1 cellular context compared by ENCODE assay signal in genomic region chr14:64947710-64948611, GRCh38.
TF ChIP-seq lines count a peak whose summit lies in the region.

No MANE protein-coding gene starts in this region.

TF ChIP-seq in HepG2, 621 proteins besides CTCF, POLR2A, EP300 and RAD21 (continues in another document):
- peak; percentile 34; the same call in 1 of the 2 replicates for TF ChIP-seq RFX5 (IDR thresholded peaks at IDR 0.05; ENCODE audit: low read depth, low read length)
- no peak for TF ChIP-seq BRD4 (CRISPR knock-in tag; IDR thresholded peaks at IDR 0.05)
- TF ChIP-seq HDAC6 (IDR thresholded peaks at IDR 0.05; ENCODE audit: low read depth, low read length) = no peak
- no peak for TF ChIP-seq SRSF4 (IDR thresholded peaks at IDR 0.05; ENCODE audit: low read depth, low read length, poor library complexity, severe bottlenecking)
- TF ChIP-seq NR0B2 (CRISPR knock-in tag; IDR thresholded peaks at IDR 0.05) = no peak
- peak; percentile 60 for TF ChIP-seq RFX1 (IDR thresholded peaks at IDR 0.05)
- peak; percentile 50; the same call in 1 of the 3 replicates for TF ChIP-seq MXI1 (IDR thresholded peaks at IDR 0.05; ENCODE audit: borderline replicate concordance, low read depth, low read length)
- TF ChIP-seq ZIK1 (CRISPR knock-in tag; IDR thresholded peaks at IDR 0.05; ENCODE audit: borderline replicate concordance, low read depth) = no peak
- TF ChIP-seq ZNF367 (CRISPR knock-in tag; IDR thresholded peaks at IDR 0.05; ENCODE audit: borderline replicate concordance) = no peak
- TF ChIP-seq ZNF207 (IDR thresholded peaks at IDR 0.05; ENCODE audit: borderline replicate concordance) = no peak
- TF ChIP-seq CCAR2 (optimal IDR thresholded peaks at IDR 0.05; ENCODE audit: low read depth, low read length) = no peak
- TF ChIP-seq ZNF292 (CRISPR knock-in tag; IDR thresholded peaks at IDR 0.05; ENCODE audit: borderline replicate concordance, low read depth) = peak; percentile 69; the same call in 1 of the 2 replicates
- TF ChIP-seq ZNF33B (CRISPR knock-in tag; IDR thresholded peaks at IDR 0.05) = no peak
- TF ChIP-seq ZGPAT (CRISPR knock-in tag; IDR thresholded peaks at IDR 0.05) = no peak
- TF ChIP-seq STAT6 (CRISPR knock-in tag; IDR thresholded peaks at IDR 0.05; ENCODE audit: borderline replicate concordance) = no peak
- 0 out of 2 replicates have a peak, but pooled peaks have one; percentile 20 for TF ChIP-seq ZNF205 (CRISPR knock-in tag; IDR thresholded peaks at IDR 0.05)
- TF ChIP-seq MIER3 (CRISPR knock-in tag; IDR thresholded peaks at IDR 0.05; ENCODE audit: borderline replicate concordance) = no peak
- no peak for TF ChIP-seq ZBTB10 (CRISPR knock-in tag; IDR thresholded peaks at IDR 0.05; ENCODE audit: borderline replicate concordance)
- TF ChIP-seq ZNF362 (CRISPR knock-in tag; IDR thresholded peaks at IDR 0.05; ENCODE audit: borderline replicate concordance) = no peak
- no peak for TF ChIP-seq ZNF281 (CRISPR knock-in tag; IDR thresholded peaks at IDR 0.05; ENCODE audit: borderline replicate concordance)
- TF ChIP-seq FOXK1 (CRISPR knock-in tag; IDR thresholded peaks at IDR 0.05; ENCODE audit: borderline replicate concordance, low read depth) = no peak
- peak; percentile 25; the same call in 1 of the 2 replicates for TF ChIP-seq ZNF264 (CRISPR knock-in tag; IDR thresholded peaks at IDR 0.05)
- no peak for TF ChIP-seq ONECUT2 (CRISPR knock-in tag; IDR thresholded peaks at IDR 0.05)
- peak; percentile 47 for TF ChIP-seq ZNF263 (CRISPR knock-in tag; IDR thresholded peaks at IDR 0.05)
- no peak for TF ChIP-seq DBP (CRISPR knock-in tag; IDR thresholded peaks at IDR 0.05; ENCODE audit: not compliant biosample characterization)
- TF ChIP-seq SSRP1 (CRISPR knock-in tag; IDR thresholded peaks at IDR 0.05) = no peak
- TF ChIP-seq PRDM10 (CRISPR knock-in tag; IDR thresholded peaks at IDR 0.05; ENCODE audit: low read depth) = 0 out of 2 replicates have a peak, but pooled peaks have one; percentile 31
- no peak for TF ChIP-seq KLF9 (CRISPR knock-in tag; IDR thresholded peaks at IDR 0.05; ENCODE audit: low read depth)
- no peak for TF ChIP-seq TAF15 (IDR thresholded peaks at IDR 0.05; ENCODE audit: low read depth, low read length, poor library complexity, severe bottlenecking)
- 0 out of 2 replicates have a peak, but pooled peaks have one; percentile 5 for TF ChIP-seq BHLHE40 (IDR thresholded peaks at IDR 0.05; ENCODE audit: low read length)
- no peak for TF ChIP-seq ZNF160 (CRISPR knock-in tag; IDR thresholded peaks at IDR 0.05)
- 0 out of 2 replicates have a peak, but pooled peaks have one; percentile 29 for TF ChIP-seq ZNF709 (CRISPR knock-in tag; IDR thresholded peaks at IDR 0.05)
- peak; percentile 29; the same call in 1 of the 2 replicates for TF ChIP-seq MIER2 (CRISPR knock-in tag; IDR thresholded peaks at IDR 0.05)
- no peak for TF ChIP-seq SP1 (IDR thresholded peaks at IDR 0.05)
- TF ChIP-seq SP1 (CRISPR knock-in tag; IDR thresholded peaks at IDR 0.05) = no peak
- TF ChIP-seq THYN1 (CRISPR knock-in tag; IDR thresholded peaks at IDR 0.05; ENCODE audit: borderline replicate concordance, low read depth) = no peak
- TF ChIP-seq IKZF4 (CRISPR knock-in tag; IDR thresholded peaks at IDR 0.05; ENCODE audit: borderline replicate concordance, low read depth, not compliant biosample characterization) = no peak
- no peak for TF ChIP-seq CREB3 (CRISPR knock-in tag; IDR thresholded peaks at IDR 0.05)
- no peak for TF ChIP-seq MAFG (CRISPR knock-in tag; IDR thresholded peaks at IDR 0.05)
- no peak for TF ChIP-seq TEAD2 (CRISPR knock-in tag; IDR thresholded peaks at IDR 0.05)
- TF ChIP-seq ZNF276 (CRISPR knock-in tag; IDR thresholded peaks at IDR 0.05; ENCODE audit: low read depth) = no peak
